23 cellular contexts compared by ENCODE assay signal in the genomic region with DNA sequence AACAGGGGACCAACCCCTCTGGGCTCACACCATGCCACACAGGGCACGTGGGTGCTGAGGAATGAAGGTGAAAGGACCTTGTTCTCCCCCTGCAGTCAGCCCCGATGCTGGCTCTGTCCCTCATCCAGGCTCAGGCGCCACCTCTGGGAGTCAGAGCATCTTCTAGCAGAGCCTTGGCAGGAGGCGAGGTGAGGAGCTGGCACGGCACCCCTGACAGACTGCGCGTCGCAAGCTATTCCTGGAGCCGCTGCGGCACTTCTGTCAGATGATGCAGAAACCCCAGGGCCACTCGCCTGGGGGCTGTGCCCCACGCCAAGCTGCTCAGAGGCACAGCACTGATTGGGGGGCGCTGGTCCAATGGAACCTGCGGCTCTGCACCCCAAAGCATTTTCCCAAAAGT.
A peak's percentile ranks its signal among the peaks of the same experiment; 100 is the strongest.
DNase-seq lines count a peak whose midpoint lies in the region; ATAC-seq and TF ChIP-seq lines count a peak whose summit lies in the region.
"Had no signal": no experiment of that assay in that cellular context is flagged by ENCODE, and none has a peak within 500 bp of the region (broad histone marks: within the 10 kb centered on the region; RNA-seq: fewer than 3 reads in every experiment).

No MANE protein-coding gene starts in this region.

- no peak overlapping the region for H3K4me3 ChIP-seq in right atrium auricular region
- H3K4me3 ChIP-seq in spleen = no peak overlapping the region
- no peak overlapping the region for H3K4me3 ChIP-seq in stomach
- H3K4me3 ChIP-seq in H7 (ENCODE audit: insufficient read depth, low read depth, low read length) = no peak overlapping the region
- H3K4me3 ChIP-seq: skin epidermis, tibial nerve had no signal

- H3K4me3 Mint-ChIP-seq in activated CD8-positive, alpha-beta T cell treated with anti-CD3 and anti-CD28 coated beads for 36 hours = no peak overlapping the region
- H3K4me3 Mint-ChIP-seq: activated naive CD8-positive, alpha-beta T cell; CD4-positive, alpha-beta T cell; HFFc6; nephron progenitor cell; T-helper 2 cell treated with Interferon-gamma antibody and Interleukin-4, amounts not matched to agents 5 μg/mL and 100 μg/mL, for 36 hours had no signal

- POLR2A ChIA-PET in activated CD8-positive, alpha-beta T cell treated with anti-CD3 and anti-CD28 coated beads for 36 hours (lab: Charles Lee) = no interaction called here

- H3K9me3 ChIP-seq in right atrium auricular region (no peaks in the 10 kb centered on the region), spleen (no peaks in the 10 kb centered on the region), stomach (no peaks in the 10 kb centered on the region)
- H3K9me3 ChIP-seq: tibial nerve had no signal

- CTCF ChIA-PET in activated CD8-positive, alpha-beta T cell treated with anti-CD3 and anti-CD28 coated beads for 36 hours (lab: Charles Lee) = no interaction called here

- no peak for ATAC-seq in activated CD8-positive, alpha-beta T cell treated with anti-CD3 and anti-CD28 coated beads for 36 hours

- no peaks in the 10 kb centered on the region for H3K27me3 ChIP-seq in right atrium auricular region
- no peaks in the 10 kb centered on the region for H3K27me3 ChIP-seq in spleen (replicated peaks in 1 of 7)
- no peaks in the 10 kb centered on the region for H3K27me3 ChIP-seq in stomach
- H3K27me3 ChIP-seq in H7 (ENCODE audit: control insufficient read depth, insufficient read depth, low read length) = no peaks in the 10 kb centered on the region
- H3K27me3 ChIP-seq: tibial nerve had no signal

- 92 to 99% (median 96%) methylated on average over 7 to 14 of the region's 14 CpGs for WGBS in spleen, 5 donors
- 78 to 94% (median 90%) methylated on average over 5 to 14 of the region's 14 CpGs for WGBS in stomach, 5 donors

- H3K4me1 Mint-ChIP-seq in activated CD8-positive, alpha-beta T cell treated with anti-CD3 and anti-CD28 coated beads for 36 hours (ENCODE audit: low read depth) = peaks cover 32% of the 10 kb centered on the region

- H3K27me3 Mint-ChIP-seq in activated CD8-positive, alpha-beta T cell treated with anti-CD3 and anti-CD28 coated beads for 36 hours = peaks cover 1% of the 10 kb centered on the region

- intact Hi-C loops in spleen (cut with DNase I; ENCODE audit: low total_unique reads) (no loop called here), stomach (cut with DNase I; ENCODE audit: low total_unique reads) (no loop called here)
- intact Hi-C loops in activated CD8-positive, alpha-beta T cell treated with anti-CD3 and anti-CD28 coated beads for 36 hours (cut with micrococcal nuclease) = no loop called here

- H3K36me3 Mint-ChIP-seq in activated CD8-positive, alpha-beta T cell treated with anti-CD3 and anti-CD28 coated beads for 36 hours (ENCODE audit: low read depth) = no peaks in the 10 kb centered on the region
- H3K36me3 Mint-ChIP-seq: activated naive CD8-positive, alpha-beta T cell had no signal

- H3K27ac ChIP-seq in right atrium auricular region (peak overlapping the region; percentile 77 to 82), spleen (no peak overlapping the region), stomach (peak overlapping the region in 2 of 5 donors; percentile 2 to 8)
- H3K27ac ChIP-seq: skin epidermis had no signal

- H3K4me1 ChIP-seq in right atrium auricular region = peaks cover 0 to 46% of the 10 kb centered on the region in 2 donors
- H3K4me1 ChIP-seq in spleen = peaks cover 19 to 60% (median 44%) of the 10 kb centered on the region in 6 donors
- H3K4me1 ChIP-seq in stomach = peaks cover 20 to 42% (median 28%) of the 10 kb centered on the region in 4 donors

- peak; percentile 78 for DNase-seq in NCI-H1694 treated with DMSO at 0.1 percent for 48 hours (lab: John Stamatoyannopoulos, UW)
- peak; percentile 89 for DNase-seq in cerebellum (ENCODE audit: low spot score)
- DNase-seq in right atrium auricular region (ENCODE audit: low spot score) = no peak
- peak; percentile 72 for DNase-seq in spleen
- no peak for DNase-seq in activated CD8-positive, alpha-beta T cell treated with anti-CD3 and anti-CD28 coated beads for 36 hours
- DNase-seq in stomach = no peak
- DNase-seq in GF-D8 (lab: John Stamatoyannopoulos, UW) = no peak
- DNase-seq in H7 = no peak
- DNase-seq: activated CD4-positive, alpha-beta T cell treated with anti-CD3 and anti-CD28 coated beads, Interleukin-2, amount 50 U/mL, for 1 hour; CD4-positive, alpha-beta T cell; cortex of kidney; DMS153; HFFc6; MV-4-11; NCI-H1930; NCI-H345; nephron progenitor cell; RPMI8226; stimulated activated naive CD4-positive, alpha-beta T cell had no signal

- H3K36me3 ChIP-seq in right atrium auricular region = peaks cover 5% of the 10 kb centered on the region
- H3K36me3 ChIP-seq in spleen = peaks cover 0 to 8% (median 0%) of the 10 kb centered on the region in 6 donors
- no peaks in the 10 kb centered on the region for H3K36me3 ChIP-seq in stomach
- H3K36me3 ChIP-seq in H7 (replicated peaks; ENCODE audit: control insufficient read depth, insufficient read depth, low read length) = no peaks in the 10 kb centered on the region

- TF ChIP-seq CTCF in right atrium auricular region (IDR thresholded peaks at IDR 0.05) = peak in 1 of 2 donors; percentile 27
- no peak for TF ChIP-seq CTCF in spleen (IDR thresholded peaks at IDR 0.05 in 8 of 11, conservative IDR thresholded peaks at IDR 0.05 in 3 of 11)
- no peak for TF ChIP-seq CTCF in activated CD8-positive, alpha-beta T cell treated with anti-CD3 and anti-CD28 coated beads for 36 hours (IDR thresholded peaks at IDR 0.05)
- no peak for TF ChIP-seq CTCF in stomach (IDR thresholded peaks at IDR 0.05)

- TF ChIP-seq POLR2A in spleen (IDR thresholded peaks at IDR 0.05) = no peak
- TF ChIP-seq POLR2A in stomach (IDR thresholded peaks at IDR 0.05) = no peak

- H3K9me3 Mint-ChIP-seq in activated CD8-positive, alpha-beta T cell treated with anti-CD3 and anti-CD28 coated beads for 36 hours = no peaks in the 10 kb centered on the region
- H3K9me3 Mint-ChIP-seq: CD4-positive, alpha-beta T cell; HFFc6; nephron progenitor cell; T-helper 2 cell treated with Interferon-gamma antibody and Interleukin-4, amounts not matched to agents 5 μg/mL and 100 μg/mL, for 36 hours had no signal

- no peak overlapping the region for H3K27ac Mint-ChIP-seq in activated CD8-positive, alpha-beta T cell treated with anti-CD3 and anti-CD28 coated beads for 36 hours
- H3K27ac Mint-ChIP-seq: activated naive CD8-positive, alpha-beta T cell; CD4-positive, alpha-beta T cell; HFFc6; nephron progenitor cell; T-helper 2 cell treated with Interferon-gamma antibody and Interleukin-4, amounts not matched to agents 5 μg/mL and 100 μg/mL, for 36 hours had no signal

- no peak for TF ChIP-seq EP300 in stomach (IDR thresholded peaks at IDR 0.05)

Comparison
In these comparisons a context has a peak if more than half of its experiments do, and no peak if none do; other contexts are left out.
1. DNase-seq: peak in NCI-H1694 treated with DMSO at 0.1 percent for 48 hours (single experiment), cerebellum (single experiment) and spleen (single experiment); none in right atrium auricular region (single experiment), activated CD8-positive, alpha-beta T cell treated with anti-CD3 and anti-CD28 coated beads for 36 hours (single experiment), stomach (single experiment), GF-D8 (single experiment) and H7 (single experiment).
2. H3K27ac ChIP-seq: peak in right atrium auricular region (2 of 2); none in spleen (0 of 8).